8 cellular contexts compared by ENCODE assay signal in the genomic region with DNA sequence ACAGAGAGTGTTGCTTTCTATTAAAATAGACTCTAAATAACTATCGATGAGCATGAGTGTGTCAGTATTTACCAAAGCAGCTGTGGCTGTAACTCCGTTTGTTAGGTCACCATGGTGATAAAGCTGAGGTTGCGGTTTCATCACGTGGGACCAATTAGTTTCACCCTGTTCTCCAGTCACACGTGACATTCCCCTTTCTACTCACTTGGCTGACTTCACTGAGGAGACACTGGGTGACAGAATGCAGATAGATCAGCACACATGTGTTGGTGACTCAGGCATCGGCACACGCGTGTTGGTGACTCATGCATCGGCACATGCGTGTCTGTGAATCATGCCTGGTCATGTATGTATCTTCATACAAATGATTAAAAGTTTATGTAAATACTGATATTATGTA.
DNase-seq lines count a peak whose midpoint lies in the region; ATAC-seq and TF ChIP-seq lines count a peak whose summit lies in the region.

No MANE protein-coding gene starts in this region.

- H4K20me1 ChIP-seq in DND-41 (ENCODE audit: insufficient read depth, low read length), result no peaks in the 10 kb centered on the region

- TF ChIP-seq POLR2A in lower leg skin (IDR thresholded peaks at IDR 0.05), result no peak

- H3K36me3 ChIP-seq in DND-41 (ENCODE audit: insufficient read depth, low read length), result no peaks in the 10 kb centered on the region

- no peak overlapping the region for H3K4me3 ChIP-seq in DND-41 (ENCODE audit: low read depth in 1 of 2, low read length in 2 of 2)
- H3K4me3 ChIP-seq in lower leg skin (ENCODE audit: low read depth, poor library complexity, severe bottlenecking), result no peak overlapping the region

- H3K4me1 ChIP-seq in DND-41 (ENCODE audit: insufficient read depth, low read length), result no peaks in the 10 kb centered on the region

- peaks cover 5% of the 10 kb centered on the region for H3K27me3 ChIP-seq in DND-41 (ENCODE audit: insufficient read depth, low read length, poor library complexity)

- no peak for TF ChIP-seq CTCF in DND-41 (IDR thresholded peaks at IDR 0.05; ENCODE audit: borderline replicate concordance, extremely low read depth, low read length, poor library complexity, severe bottlenecking)
- no peak for TF ChIP-seq CTCF in lower leg skin (IDR thresholded peaks at IDR 0.05)
- no peak for TF ChIP-seq CTCF in GM10266 (IDR thresholded peaks at IDR 0.05; ENCODE audit: control insufficient read depth, insufficient read depth, low read depth, missing control alignments)

- H3K9me3 ChIP-seq in DND-41 (ENCODE audit: insufficient read depth, low read length, severe bottlenecking), result no peaks in the 10 kb centered on the region

- no peak overlapping the region for H2AFZ ChIP-seq in DND-41 (ENCODE audit: low read depth, low read length)

- DNase-seq in DND-41 (peak; percentile 53), LoVo (ENCODE audit: low spot score) (peak; percentile 1), amniotic epithelial cell (ENCODE audit: low read depth) (peak; percentile 50), lower leg skin (ENCODE audit: low spot score in 2 of 2) (peak; percentile 82 to 93), NCI-H2227 (lab: John Stamatoyannopoulos, UW; ENCODE audit: unreplicated experiment) (no peak), midbrain (lab: John Stamatoyannopoulos, UW) (no peak), GM10266 (ENCODE audit: extremely low spot score) (no peak)

- H3K27ac ChIP-seq in DND-41 (ENCODE audit: low read length), result no peak overlapping the region

- H3K79me2 ChIP-seq in DND-41 (ENCODE audit: insufficient read depth, low read length), result no peaks in the 10 kb centered on the region

- H3K9ac ChIP-seq in DND-41 (ENCODE audit: low read depth, low read length), result no peak overlapping the region

- 45 to 58% methylated on average over 10 of the region's 10 CpGs for WGBS in lower leg skin, 2 donors

- H3K4me2 ChIP-seq in DND-41 (ENCODE audit: insufficient read depth, low read length), result no peak overlapping the region

- peak; percentile 89 for ATAC-seq in DND-41 (ENCODE audit: insufficient read depth, low read depth)
- no peak for ATAC-seq in GM19452 (IDR thresholded peaks at IDR 0.05; ENCODE audit: unreplicated experiment)

- intact Hi-C loops in lower leg skin (cut with DNase I; ENCODE audit: low total_unique reads), result no loop called here

Comparison
In these comparisons a context has a peak if more than half of its experiments do, and no peak if none do; other contexts are left out.
1. DNase-seq: peak in DND-41 (single experiment), LoVo (single experiment), amniotic epithelial cell (single experiment) and lower leg skin (2 of 2); none in NCI-H2227 (single experiment), midbrain (single experiment) and GM10266 (single experiment).